ENCODE assay signal across 36 cellular contexts in the genomic region with DNA sequence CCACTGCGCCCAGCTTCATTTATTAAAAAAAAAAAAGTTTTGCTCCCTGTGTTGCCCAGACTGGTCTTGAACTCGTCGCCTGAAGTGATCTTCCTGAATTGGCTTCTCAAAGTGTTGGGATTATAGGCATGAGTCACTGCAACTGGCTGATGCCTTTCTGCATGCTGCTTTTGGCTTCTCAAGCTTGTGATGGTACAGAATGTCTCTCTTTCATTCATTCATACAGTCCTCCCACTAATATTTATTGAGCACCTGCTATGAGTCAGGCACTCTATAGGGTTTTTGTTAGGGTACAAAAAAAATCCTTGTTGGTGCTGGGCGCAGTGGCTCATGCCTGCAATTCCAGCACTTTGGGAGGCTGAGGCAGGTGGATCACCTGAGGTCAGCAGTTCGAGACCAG. TPM values are rescaled to one million over a fixed set of nuclear protein-coding genes. Genes with fewer than 3 reads are reported as not detected.
"Had no signal": no experiment of that assay in that cellular context is flagged by ENCODE, and none has a peak within 500 bp of the region (broad histone marks: within the 10 kb centered on the region; RNA-seq: fewer than 3 reads in every experiment).

No MANE protein-coding gene starts in this region.

- DNase-seq: activated B cell treated with CpG ODN at 0.5 μM for 24 hours; activated CD4-positive, alpha-beta memory T cell treated with anti-CD3 and anti-CD28 coated beads, Interleukin-2, amount 10 ng/mL, durations not matched to agents 7 days and 5 days; activated CD4-positive, alpha-beta T cell treated with anti-CD3 and anti-CD28 coated beads for 36 hours; activated CD4-positive, alpha-beta T cell treated with anti-CD3 and anti-CD28 coated beads, Interleukin-2, amount 10 ng/mL, durations not matched to agents 24 days and 14 days; activated CD4-positive, alpha-beta T cell treated with anti-CD3 and anti-CD28 coated beads, Interleukin-2, amount 50 U/mL, for 4 hours; activated CD4-positive, CD25-positive, alpha-beta regulatory T cell treated with anti-CD3 and anti-CD28 coated beads, Interleukin-2, amount 50 U/mL, for 72 hours; activated CD8-positive, alpha-beta memory T cell treated with anti-CD3 and anti-CD28 coated beads, Interleukin-2, amount 50 U/mL, for 48 hours; activated gamma-delta T cell; activated naive CD4-positive, alpha-beta T cell; activated naive CD4-positive, alpha-beta T cell treated with anti-CD3 and anti-CD28 coated beads, Interleukin-2, amount 10 ng/mL, durations not matched to agents 7 days and 5 days; activated naive CD8-positive, alpha-beta T cell treated with anti-CD3 and anti-CD28 coated beads, Interleukin-2, amount 10 ng/mL, durations not matched to agents 7 days and 5 days; activated T-cell treated with anti-CD3 and anti-CD28 coated beads for 4 hours; activated T-cell treated with anti-CD3 and anti-CD28 coated beads, Interleukin-2, amount 50 U/mL, for 24 hours; activated T-cell treated with anti-CD3 and anti-CD28 coated beads, Interleukin-2, amount 50 U/mL, for 72 hours; amniotic stem cell; anterior cingulate cortex; brain microvascular endothelial cell; cortex of kidney; dermis blood vessel endothelial cell; effector CD4-positive, alpha-beta T cell; effector memory CD8-positive, alpha-beta T cell; erythroblast; esophagus squamous epithelium; foreskin melanocyte; T-helper 1 cell; T-helper 17 cell; T1000; WERI-Rb-1 had no signal

- ATAC-seq: activated CD4-positive, alpha-beta T cell treated with anti-CD3 and anti-CD28 coated beads for 36 hours; activated naive CD4-positive, alpha-beta T cell treated with anti-CD3 and anti-CD28 coated beads, Interleukin-2, amount 50 U/mL, for 72 hours; activated T-cell treated with anti-CD3 and anti-CD28 coated beads, Interleukin-2, amount 50 U/mL, for 72 hours; effector memory CD8-positive, alpha-beta T cell; gastroesophageal sphincter; T-helper 17 cell had no signal

RNA-seq across cellular contexts. Expression of a gene that starts 9.0 kb away (rescaled TPM):
- total RNA-seq: activated B cell treated with CpG ODN at 0.5 μM for 24 hours; activated CD4-positive, alpha-beta memory T cell treated with anti-CD3 and anti-CD28 coated beads, Interleukin-2, amount 10 ng/mL, durations not matched to agents 7 days and 5 days; activated CD4-positive, alpha-beta T cell treated with anti-CD3 and anti-CD28 coated beads for 36 hours; activated CD4-positive, alpha-beta T cell treated with anti-CD3 and anti-CD28 coated beads, Interleukin-2, amount 10 ng/mL, durations not matched to agents 24 days and 14 days; activated naive CD4-positive, alpha-beta T cell treated with anti-CD3 and anti-CD28 coated beads, Interleukin-2, amount 50 U/mL, for 72 hours; activated naive CD8-positive, alpha-beta T cell treated with anti-CD3 and anti-CD28 coated beads, Interleukin-2, amount 10 ng/mL, durations not matched to agents 7 days and 5 days; activated T-cell treated with anti-CD3 and anti-CD28 coated beads, Interleukin-2, amount 50 U/mL, for 72 hours; astrocyte; bronchial epithelial cell; chondrocyte; dermis blood vessel endothelial cell; esophagus squamous epithelium; fibroblast of lung; fibroblast of villous mesenchyme; gastroesophageal sphincter; glomerular endothelial cell; T-helper 17 cell had no signal
- polyA plus RNA-seq: fibroblast of lung had no signal
